Comparison of ENCODE assay signal across 25 cellular contexts in genomic region chr13:43444085-43444484, GRCh38.
A peak's percentile ranks its signal among the peaks of the same experiment; 100 is the strongest.
DNase-seq lines count a peak whose midpoint lies in the region; ATAC-seq and TF ChIP-seq lines count a peak whose summit lies in the region.
"Had no signal": no experiment of that assay in that cellular context is flagged by ENCODE, and none has a peak within 500 bp of the region (broad histone marks: within the 10 kb centered on the region; RNA-seq: fewer than 3 reads in every experiment).

No MANE protein-coding gene starts in this region.

- intact Hi-C loops in upper lobe of right lung (cut with DNase I), result no loop called here

- TF ChIP-seq CTCF in upper lobe of right lung (IDR thresholded peaks at IDR 0.05), result no peak

- no peaks in the 10 kb centered on the region for H3K4me1 ChIP-seq in upper lobe of right lung
- H3K4me1 ChIP-seq: BLaER1 treated with 17β-estradiol and CSF1 and Interleukin-3, amounts not matched to agents 10 nM and 100 nM; SJSA1 had no signal

- ATAC-seq in upper lobe of right lung, result no peak
- ATAC-seq: GM12878, K562, Panc1 had no signal

- H3K36me3 ChIP-seq in upper lobe of right lung, result no peaks in the 10 kb centered on the region
- H3K36me3 ChIP-seq: BLaER1 treated with 17β-estradiol and CSF1 and Interleukin-3, amounts not matched to agents 10 nM and 100 nM; SJSA1 had no signal

- no peak overlapping the region for H3K4me3 ChIP-seq in upper lobe of right lung
- H3K4me3 ChIP-seq: BLaER1 treated with 17β-estradiol and CSF1 and Interleukin-3, amounts not matched to agents 10 nM and 100 nM; GM12878; GM23248; K562; SJSA1 had no signal

- no peaks in the 10 kb centered on the region for H3K9me3 ChIP-seq in upper lobe of right lung
- H3K9me3 ChIP-seq: BLaER1 treated with 17β-estradiol and CSF1 and Interleukin-3, amounts not matched to agents 10 nM and 100 nM; SJSA1 had no signal

- DNase-seq in ELR (ENCODE audit: low read depth), result peak; percentile 4
- peak; percentile 70 for DNase-seq in SK-N-DZ (ENCODE audit: low spot score)
- DNase-seq in iris pigment epithelial cell (ENCODE audit: low read depth), result peak; percentile 9
- DNase-seq in renal cortical epithelial cell (ENCODE audit: low read depth), result peak; percentile 34
- no peak for DNase-seq in upper lobe of right lung
- DNase-seq in SIG-M5 treated with dmso at 0.1 percent for 504 hours (lab: John Stamatoyannopoulos, UW; ENCODE audit: unreplicated experiment), result no peak
- DNase-seq in D341Med (ENCODE audit: low spot score), result no peak
- DNase-seq in activated T-cell treated with anti-CD3 and anti-CD28 coated beads, Interleukin-2, amount 50 U/mL, for 48 hours, result no peak
- DNase-seq: Calu3; CD4-positive, alpha-beta memory T cell; DMS53; GM23248; HCEC 1CT; MM.1S; NCI-H1092; NCI-H1436 treated with DMSO at 0.1 percent for 48 hours; NCI-H1930; NCI-H510A; NK-92 treated with Interleukin-12 subunit alpha and Interleukin-12 subunit beta, amount 100 ng/mL, for 24 hours; SW 1271 had no signal

- no peak overlapping the region for H3K27ac ChIP-seq in upper lobe of right lung
- H3K27ac ChIP-seq: BLaER1 treated with 17β-estradiol and CSF1 and Interleukin-3, amounts not matched to agents 10 nM and 100 nM; GM23248; SJSA1 had no signal

- H3K27me3 ChIP-seq in upper lobe of right lung, result no peaks in the 10 kb centered on the region
- H3K27me3 ChIP-seq: BLaER1 treated with 17β-estradiol and CSF1 and Interleukin-3, amounts not matched to agents 10 nM and 100 nM; SJSA1 had no signal

Comparison
In these comparisons a context has a peak if more than half of its experiments do, and no peak if none do; other contexts are left out.
1. DNase-seq: peak in ELR (single experiment), SK-N-DZ (single experiment), iris pigment epithelial cell (single experiment) and renal cortical epithelial cell (single experiment); none in upper lobe of right lung (single experiment), SIG-M5 treated with dmso at 0.1 percent for 504 hours (single experiment), D341Med (single experiment) and activated T-cell treated with anti-CD3 and anti-CD28 coated beads, Interleukin-2, amount 50 U/mL, for 48 hours (0 of 2).